ENCODE assay signal across 2 cellular contexts in the genomic region with DNA sequence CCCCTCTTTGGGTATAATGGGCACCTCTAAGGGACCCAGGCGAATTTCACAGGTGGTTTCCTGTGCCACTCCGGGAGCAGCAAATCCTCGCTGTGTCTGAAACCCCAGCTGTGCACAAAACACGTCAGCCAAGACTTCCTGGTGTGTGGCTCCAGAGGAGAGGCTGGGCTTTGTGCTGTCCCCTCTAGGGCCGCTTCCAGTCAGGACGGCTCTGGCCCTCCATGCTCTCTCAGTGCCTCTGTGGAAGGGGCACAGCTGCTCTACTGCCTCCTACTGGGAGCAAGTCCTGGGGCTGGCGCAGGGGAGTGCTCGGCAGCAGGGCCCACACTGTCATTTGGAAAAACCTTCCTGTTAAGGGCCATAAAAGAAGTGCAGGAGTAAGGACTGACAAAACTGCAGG.
TF ChIP-seq lines count a peak whose summit lies in the region.

No MANE protein-coding gene starts in this region.

TF ChIP-seq in A549, 52 proteins besides CTCF, POLR2A, EP300 and RAD21 (continued from another document):
- TF ChIP-seq, protein P1, sequence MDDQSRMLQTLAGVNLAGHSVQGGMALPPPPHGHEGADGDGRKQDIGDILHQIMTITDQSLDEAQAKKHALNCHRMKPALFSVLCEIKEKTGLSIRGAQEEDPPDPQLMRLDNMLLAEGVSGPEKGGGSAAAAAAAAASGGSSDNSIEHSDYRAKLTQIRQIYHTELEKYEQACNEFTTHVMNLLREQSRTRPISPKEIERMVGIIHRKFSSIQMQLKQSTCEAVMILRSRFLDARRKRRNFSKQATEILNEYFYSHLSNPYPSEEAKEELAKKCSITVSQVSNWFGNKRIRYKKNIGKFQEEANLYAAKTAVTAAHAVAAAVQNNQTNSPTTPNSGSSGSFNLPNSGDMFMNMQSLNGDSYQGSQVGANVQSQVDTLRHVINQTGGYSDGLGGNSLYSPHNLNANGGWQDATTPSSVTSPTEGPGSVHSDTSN (IDR thresholded peaks at IDR 0.05) = no peak
- no peak for TF ChIP-seq ATOH8 (CRISPR knock-in tag; IDR thresholded peaks at IDR 0.05; ENCODE audit: low read depth)
- no peak for TF ChIP-seq SMC3 (IDR thresholded peaks at IDR 0.05)
- no peak for TF ChIP-seq ZC3H11A (IDR thresholded peaks at IDR 0.05)
- TF ChIP-seq HMGXB4 (CRISPR knock-in tag; IDR thresholded peaks at IDR 0.05; ENCODE audit: borderline replicate concordance) = no peak
- no peak for TF ChIP-seq KDM5A (IDR thresholded peaks at IDR 0.05)
- TF ChIP-seq NPAS2 (CRISPR knock-in tag; IDR thresholded peaks at IDR 0.05; ENCODE audit: borderline replicate concordance) = no peak
- TF ChIP-seq CBX8 (IDR thresholded peaks at IDR 0.05) = no peak
TF ChIP-seq in A549: peak in this region for 0.

TF ChIP-seq in liver, 16 proteins besides CTCF, POLR2A, EP300 and RAD21:
- TF ChIP-seq, protein P2, sequence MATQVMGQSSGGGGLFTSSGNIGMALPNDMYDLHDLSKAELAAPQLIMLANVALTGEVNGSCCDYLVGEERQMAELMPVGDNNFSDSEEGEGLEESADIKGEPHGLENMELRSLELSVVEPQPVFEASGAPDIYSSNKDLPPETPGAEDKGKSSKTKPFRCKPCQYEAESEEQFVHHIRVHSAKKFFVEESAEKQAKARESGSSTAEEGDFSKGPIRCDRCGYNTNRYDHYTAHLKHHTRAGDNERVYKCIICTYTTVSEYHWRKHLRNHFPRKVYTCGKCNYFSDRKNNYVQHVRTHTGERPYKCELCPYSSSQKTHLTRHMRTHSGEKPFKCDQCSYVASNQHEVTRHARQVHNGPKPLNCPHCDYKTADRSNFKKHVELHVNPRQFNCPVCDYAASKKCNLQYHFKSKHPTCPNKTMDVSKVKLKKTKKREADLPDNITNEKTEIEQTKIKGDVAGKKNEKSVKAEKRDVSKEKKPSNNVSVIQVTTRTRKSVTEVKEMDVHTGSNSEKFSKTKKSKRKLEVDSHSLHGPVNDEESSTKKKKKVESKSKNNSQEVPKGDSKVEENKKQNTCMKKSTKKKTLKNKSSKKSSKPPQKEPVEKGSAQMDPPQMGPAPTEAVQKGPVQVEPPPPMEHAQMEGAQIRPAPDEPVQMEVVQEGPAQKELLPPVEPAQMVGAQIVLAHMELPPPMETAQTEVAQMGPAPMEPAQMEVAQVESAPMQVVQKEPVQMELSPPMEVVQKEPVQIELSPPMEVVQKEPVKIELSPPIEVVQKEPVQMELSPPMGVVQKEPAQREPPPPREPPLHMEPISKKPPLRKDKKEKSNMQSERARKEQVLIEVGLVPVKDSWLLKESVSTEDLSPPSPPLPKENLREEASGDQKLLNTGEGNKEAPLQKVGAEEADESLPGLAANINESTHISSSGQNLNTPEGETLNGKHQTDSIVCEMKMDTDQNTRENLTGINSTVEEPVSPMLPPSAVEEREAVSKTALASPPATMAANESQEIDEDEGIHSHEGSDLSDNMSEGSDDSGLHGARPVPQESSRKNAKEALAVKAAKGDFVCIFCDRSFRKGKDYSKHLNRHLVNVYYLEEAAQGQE (IDR thresholded peaks at IDR 0.05) = no peak
- TF ChIP-seq EGR1 (IDR thresholded peaks at IDR 0.05; ENCODE audit: low read depth in 2 of 2) = no peak
- TF ChIP-seq GABPA (IDR thresholded peaks at IDR 0.05 in 1 of 2, conservative IDR thresholded peaks at IDR 0.05 in 1 of 2) = no peak
- no peak for TF ChIP-seq HNF4A (conservative IDR thresholded peaks at IDR 0.05)
- TF ChIP-seq YY1 (IDR thresholded peaks at IDR 0.05) = no peak
- TF ChIP-seq, protein P3, sequence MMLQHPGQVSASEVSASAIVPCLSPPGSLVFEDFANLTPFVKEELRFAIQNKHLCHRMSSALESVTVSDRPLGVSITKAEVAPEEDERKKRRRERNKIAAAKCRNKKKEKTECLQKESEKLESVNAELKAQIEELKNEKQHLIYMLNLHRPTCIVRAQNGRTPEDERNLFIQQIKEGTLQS (IDR thresholded peaks at IDR 0.05) = no peak
- TF ChIP-seq HNF4G (IDR thresholded peaks at IDR 0.05) = no peak
TF ChIP-seq in liver: peak in this region for 0.
